In the genomic region with DNA sequence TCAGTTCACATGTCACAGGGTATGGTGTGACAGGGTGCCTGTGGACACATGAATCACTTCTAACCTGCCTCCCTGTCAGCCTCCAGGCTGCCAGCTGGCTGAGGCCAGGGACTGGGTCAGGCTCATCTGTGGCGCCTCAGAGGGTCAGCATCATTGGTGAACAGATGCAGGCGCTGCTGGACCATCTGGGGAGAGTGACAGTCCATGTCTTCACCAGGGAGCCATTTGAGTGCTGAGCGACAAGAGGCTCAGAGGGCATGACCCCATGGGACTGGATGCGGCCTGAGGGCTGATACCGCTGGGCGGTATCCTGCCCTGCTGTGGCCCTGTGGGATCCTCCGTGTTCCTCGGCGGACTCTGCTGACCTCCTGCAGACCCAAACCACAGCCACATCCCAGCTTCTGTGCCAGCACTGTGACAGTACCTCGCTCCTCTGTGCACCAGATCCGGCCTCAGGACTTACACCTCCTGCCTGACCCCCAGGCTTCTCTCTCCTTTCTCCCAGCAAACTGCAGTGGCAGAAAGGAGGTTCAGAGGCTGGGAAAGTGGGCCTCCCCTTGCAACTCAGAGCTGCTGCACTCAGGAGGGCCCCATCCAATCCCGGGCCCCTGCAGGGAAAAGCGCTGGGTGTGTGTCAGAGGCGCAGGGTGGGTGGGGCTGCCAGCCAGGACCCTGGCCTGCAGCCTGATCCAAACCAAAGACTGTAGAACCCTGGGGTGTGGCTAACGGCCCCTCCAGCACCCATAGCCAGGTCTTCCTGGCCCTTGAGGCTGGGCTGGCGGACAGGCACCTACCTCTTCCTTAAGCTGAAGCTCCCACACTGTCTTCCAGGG, we compare ENCODE assay signal across 1 cellular context.
TF ChIP-seq lines count a peak whose summit lies in the region.

No MANE protein-coding gene starts in this region.

TF ChIP-seq in H1, 55 proteins besides CTCF, POLR2A, EP300 and RAD21:
- no peak for TF ChIP-seq CBX5 (IDR thresholded peaks at IDR 0.05; ENCODE audit: low read depth, low read length)
- TF ChIP-seq KDM5A (IDR thresholded peaks at IDR 0.05; ENCODE audit: low read length) = no peak
- TF ChIP-seq GABPA (IDR thresholded peaks at IDR 0.05; ENCODE audit: borderline replicate concordance, insufficient read depth, low read length) = no peak
- TF ChIP-seq MAX (IDR thresholded peaks at IDR 0.05) = no peak
- TF ChIP-seq TCF12 (IDR thresholded peaks at IDR 0.05; ENCODE audit: low read depth, low read length) = no peak
- no peak for TF ChIP-seq NRF1 (IDR thresholded peaks at IDR 0.05; ENCODE audit: low read depth, low read length)
- no peak for TF ChIP-seq SRF (IDR thresholded peaks at IDR 0.05; ENCODE audit: low read depth, low read length)
